Comparison of ENCODE assay signal across 26 cellular contexts in genomic region chr6:144820270-144820669, GRCh38.
DNase-seq lines count a peak whose midpoint lies in the region; ATAC-seq and TF ChIP-seq lines count a peak whose summit lies in the region.
"Had no signal": no experiment of that assay in that cellular context is flagged by ENCODE, and none has a peak within 500 bp of the region (broad histone marks: within the 10 kb centered on the region; RNA-seq: fewer than 3 reads in every experiment).

No MANE protein-coding gene starts in this region.

- H3K36me3 Mint-ChIP-seq in activated T-helper 17 cell treated with anti-CD3 and anti-CD28 coated beads, Interleukin-2, amount 50 U/mL, for 72 hours (ENCODE audit: low read depth) = peaks cover 29% of the 10 kb centered on the region

- ATAC-seq in stimulated activated naive CD8-positive, alpha-beta T cell treated with anti-CD3 and anti-CD28 coated beads, Interleukin-15, amount 100 ng/mL, for 72 hours = peak; percentile 81
- no peak for ATAC-seq in stimulated activated naive CD8-positive, alpha-beta T cell treated with anti-CD3 and anti-CD28 coated beads, Interleukin-15, Interleukin-2, amounts not matched to agents 100 U/mL and 50 U/mL, for 24 hours
- ATAC-seq in HG03175 (IDR thresholded peaks at IDR 0.05; ENCODE audit: unreplicated experiment) (peak; percentile 86), HG03432 (IDR thresholded peaks at IDR 0.05; ENCODE audit: unreplicated experiment) (no peak), right lobe of liver (no peak)
- ATAC-seq in activated T-helper 17 cell treated with anti-CD3 and anti-CD28 coated beads, Interleukin-2, amount 50 U/mL, for 72 hours (replicated peaks) = peak; percentile 53
- ATAC-seq: gastrocnemius medialis; GM23338; lower lobe of right lung; naive thymus-derived CD4-positive, alpha-beta T cell; SK-N-SH treated with all-trans-retinoic acid at 6 μM for 48 hours; T-helper 17 cell had no signal

- H3K27ac Mint-ChIP-seq in stimulated activated naive CD8-positive, alpha-beta T cell treated with anti-CD3 and anti-CD28 coated beads, Interleukin-15, amount 100 ng/mL, for 72 hours = no peak overlapping the region
- no peak overlapping the region for H3K27ac Mint-ChIP-seq in activated T-helper 17 cell treated with anti-CD3 and anti-CD28 coated beads, Interleukin-2, amount 50 U/mL, for 72 hours
- H3K27ac Mint-ChIP-seq: brain, GM23338, IgD-negative memory B cell, T-helper 17 cell had no signal

- H3K27me3 Mint-ChIP-seq in stimulated activated naive CD8-positive, alpha-beta T cell treated with anti-CD3 and anti-CD28 coated beads, Interleukin-15, amount 100 ng/mL, for 72 hours = no peaks in the 10 kb centered on the region
- H3K27me3 Mint-ChIP-seq in activated T-helper 17 cell treated with anti-CD3 and anti-CD28 coated beads, Interleukin-2, amount 50 U/mL, for 72 hours = no peaks in the 10 kb centered on the region
- H3K27me3 Mint-ChIP-seq: brain; CD8-positive, alpha-beta memory T cell; IgD-negative memory B cell; naive thymus-derived CD4-positive, alpha-beta T cell; T-helper 17 cell had no signal

- H3K4me3 ChIP-seq in right lobe of liver = no peak overlapping the region
- H3K4me3 ChIP-seq: gastrocnemius medialis, GM23338, hepatocyte, lower lobe of right lung, tibial nerve had no signal

- no peak for TF ChIP-seq POLR2A in right lobe of liver (IDR thresholded peaks at IDR 0.05)

- no peak overlapping the region for H3K27ac ChIP-seq in right lobe of liver
- H3K27ac ChIP-seq: gastrocnemius medialis, hepatocyte, lower lobe of right lung, tibial nerve had no signal

- H3K9me3 ChIP-seq in right lobe of liver = no peaks in the 10 kb centered on the region
- H3K9me3 ChIP-seq: gastrocnemius medialis, lower lobe of right lung, tibial nerve had no signal

- 58% methylated on average over 1 of the region's 1 CpG for WGBS in right lobe of liver (ENCODE audit: insufficient coverage, low coverage, low lambda C conversion rate, missing lambda C conversion rate)

- DNase-seq in stimulated activated naive CD8-positive, alpha-beta T cell treated with anti-CD3 and anti-CD28 coated beads, Interleukin-15, amount 100 ng/mL, for 72 hours = no peak
- no peak for DNase-seq in stimulated activated naive CD8-positive, alpha-beta T cell treated with anti-CD3 and anti-CD28 coated beads, Interleukin-15, Interleukin-2, amounts not matched to agents 100 U/mL and 50 U/mL, for 24 hours
- no peak for DNase-seq in GM13976 (ENCODE audit: low spot score)
- no peak for DNase-seq in NK-92 treated with Interleukin-12 subunit alpha and Interleukin-12 subunit beta, amount 100 ng/mL, for 24 hours (lab: John Stamatoyannopoulos, UW)
- DNase-seq in right lobe of liver = no peak
- DNase-seq: activated CD4-positive, alpha-beta T cell treated with anti-CD3 and anti-CD28 coated beads, Interleukin-2, amount 50 U/mL, for 4 hours; activated naive CD4-positive, alpha-beta T cell treated with Interleukin-2 at 50 U/mL for 16 hours; CD8-positive, alpha-beta memory T cell; gastrocnemius medialis; lower lobe of right lung; naive thymus-derived CD4-positive, alpha-beta T cell; NCI-H1048; NCI-H1694; NCI-H510A; occipital lobe; stimulated activated CD4-positive, alpha-beta T cell treated with anti-CD3 and anti-CD28 coated beads, Interleukin-4, amount 100 ng/mL, for 1 hour; T-helper 17 cell had no signal

- H3K9me3 Mint-ChIP-seq in stimulated activated naive CD8-positive, alpha-beta T cell treated with anti-CD3 and anti-CD28 coated beads, Interleukin-15, amount 100 ng/mL, for 72 hours = no peaks in the 10 kb centered on the region
- no peaks in the 10 kb centered on the region for H3K9me3 Mint-ChIP-seq in activated T-helper 17 cell treated with anti-CD3 and anti-CD28 coated beads, Interleukin-2, amount 50 U/mL, for 72 hours
- H3K9me3 Mint-ChIP-seq: brain; CD8-positive, alpha-beta memory T cell; GM23338; IgD-negative memory B cell; naive thymus-derived CD4-positive, alpha-beta T cell had no signal

- no peaks in the 10 kb centered on the region for H3K36me3 ChIP-seq in right lobe of liver

- no peaks in the 10 kb centered on the region for H3K4me1 ChIP-seq in right lobe of liver
- H3K4me1 ChIP-seq: gastrocnemius medialis, lower lobe of right lung, tibial nerve had no signal

- no peaks in the 10 kb centered on the region for H3K27me3 ChIP-seq in right lobe of liver
- H3K27me3 ChIP-seq: gastrocnemius medialis, hepatocyte, tibial nerve had no signal

- no peak for TF ChIP-seq CTCF in GM13976 (IDR thresholded peaks at IDR 0.05; ENCODE audit: borderline replicate concordance, control extremely low read depth, extremely low read depth, insufficient read depth, missing control alignments)
- TF ChIP-seq CTCF in right lobe of liver (IDR thresholded peaks at IDR 0.05) = no peak

- in situ Hi-C loops in GM13976 (cut with MboI; ENCODE audit: low sequenced_read_pairs, unreplicated experiment) = no loop called here

- H3K4me3 Mint-ChIP-seq in stimulated activated naive CD8-positive, alpha-beta T cell treated with anti-CD3 and anti-CD28 coated beads, Interleukin-15, amount 100 ng/mL, for 72 hours = no peak overlapping the region
- H3K4me3 Mint-ChIP-seq in activated T-helper 17 cell treated with anti-CD3 and anti-CD28 coated beads, Interleukin-2, amount 50 U/mL, for 72 hours = no peak overlapping the region
- H3K4me3 Mint-ChIP-seq: brain; CD8-positive, alpha-beta memory T cell; GM23338; IgD-negative memory B cell; naive thymus-derived CD4-positive, alpha-beta T cell; T-helper 17 cell had no signal

- intact Hi-C loops in right lobe of liver (cut with DNase I) = no loop called here

- peaks cover 15% of the 10 kb centered on the region for H3K4me1 Mint-ChIP-seq in stimulated activated naive CD8-positive, alpha-beta T cell treated with anti-CD3 and anti-CD28 coated beads, Interleukin-15, amount 100 ng/mL, for 72 hours
- H3K4me1 Mint-ChIP-seq in activated T-helper 17 cell treated with anti-CD3 and anti-CD28 coated beads, Interleukin-2, amount 50 U/mL, for 72 hours = no peaks in the 10 kb centered on the region
- H3K4me1 Mint-ChIP-seq: IgD-negative memory B cell had no signal

Comparison
In these comparisons a context has a peak if more than half of its experiments do, and no peak if none do; other contexts are left out.
1. ATAC-seq: peak in stimulated activated naive CD8-positive, alpha-beta T cell treated with anti-CD3 and anti-CD28 coated beads, Interleukin-15, amount 100 ng/mL, for 72 hours (single experiment), HG03175 (single experiment) and activated T-helper 17 cell treated with anti-CD3 and anti-CD28 coated beads, Interleukin-2, amount 50 U/mL, for 72 hours (single experiment); none in stimulated activated naive CD8-positive, alpha-beta T cell treated with anti-CD3 and anti-CD28 coated beads, Interleukin-15, Interleukin-2, amounts not matched to agents 100 U/mL and 50 U/mL, for 24 hours (single experiment), HG03432 (single experiment) and right lobe of liver (0 of 4).